Comparison of ENCODE assay signal across 8 cellular contexts in genomic region chr3:107240183-107241091, GRCh38.
A peak's percentile ranks its signal among the peaks of the same experiment; 100 is the strongest.
DNase-seq lines count a peak whose midpoint lies in the region; ATAC-seq and TF ChIP-seq lines count a peak whose summit lies in the region.

No MANE protein-coding gene starts in this region.

- intact Hi-C loops in activated CD8-positive, alpha-beta T cell treated with anti-CD3 and anti-CD28 coated beads for 36 hours (cut with micrococcal nuclease): no loop called here

- CTCF ChIA-PET in activated CD8-positive, alpha-beta T cell treated with anti-CD3 and anti-CD28 coated beads for 36 hours (lab: Charles Lee): interaction anchor here (2.2 to 2.3 kb wide), 2 partner anchors 12 to 190 kb away, joined by 5 to 8 read pairs; no protein-coding TSS in a partner anchor

- peak overlapping the region; percentile 46 for H3K27ac Mint-ChIP-seq in activated CD8-positive, alpha-beta T cell treated with anti-CD3 and anti-CD28 coated beads for 36 hours
- peak overlapping the region; percentile 55 for H3K27ac Mint-ChIP-seq in memory B cell

- TF ChIP-seq POLR2A in GM18951 (IDR thresholded peaks at IDR 0.05; ENCODE audit: extremely low read depth, insufficient read depth, insufficient read length): peak; percentile 51

- peaks cover 21% of the 10 kb centered on the region for H3K4me1 Mint-ChIP-seq in activated CD8-positive, alpha-beta T cell treated with anti-CD3 and anti-CD28 coated beads for 36 hours (ENCODE audit: low read depth)
- H3K4me1 Mint-ChIP-seq in memory B cell: peaks cover 22% of the 10 kb centered on the region

- peak; percentile 98 for DNase-seq in AG20443 (ENCODE audit: low spot score)
- DNase-seq in NCI-H748 (lab: John Stamatoyannopoulos, UW; ENCODE audit: unreplicated experiment): peak; percentile 68
- peak; percentile 75 for DNase-seq in activated CD8-positive, alpha-beta T cell treated with anti-CD3 and anti-CD28 coated beads for 36 hours
- peak; percentile 53 for DNase-seq in effector CD8-positive, alpha-beta T cell (lab: John Stamatoyannopoulos, UW)
- DNase-seq in memory B cell (ENCODE audit: low spot score in 2 of 2): peak; percentile 68 to 69
- DNase-seq in stimulated activated CD8-positive, alpha-beta memory T cell treated with anti-CD3 and anti-CD28 coated beads, Interleukin-12 subunit alpha, Interleukin-12 subunit beta, amount 100 ng/mL, for 1 hour (ENCODE audit: low read depth): peak; percentile 53

- peaks cover 7% of the 10 kb centered on the region for H3K27me3 Mint-ChIP-seq in activated CD8-positive, alpha-beta T cell treated with anti-CD3 and anti-CD28 coated beads for 36 hours
- no peaks in the 10 kb centered on the region for H3K27me3 Mint-ChIP-seq in memory B cell

- H3K36me3 Mint-ChIP-seq in activated CD8-positive, alpha-beta T cell treated with anti-CD3 and anti-CD28 coated beads for 36 hours (ENCODE audit: low read depth): no peaks in the 10 kb centered on the region
- no peaks in the 10 kb centered on the region for H3K36me3 Mint-ChIP-seq in memory B cell

- peak; percentile 89 for ATAC-seq in HG03139 (IDR thresholded peaks at IDR 0.05; ENCODE audit: unreplicated experiment)
- peak; percentile 95 for ATAC-seq in activated CD8-positive, alpha-beta T cell treated with anti-CD3 and anti-CD28 coated beads for 36 hours
- peak; percentile 90 for ATAC-seq in memory B cell (ENCODE audit: low read depth)

- no peaks in the 10 kb centered on the region for H3K9me3 Mint-ChIP-seq in activated CD8-positive, alpha-beta T cell treated with anti-CD3 and anti-CD28 coated beads for 36 hours
- no peaks in the 10 kb centered on the region for H3K9me3 Mint-ChIP-seq in memory B cell

- H3K4me3 Mint-ChIP-seq in activated CD8-positive, alpha-beta T cell treated with anti-CD3 and anti-CD28 coated beads for 36 hours: peak overlapping the region; percentile 88
- peak overlapping the region; percentile 88 for H3K4me3 Mint-ChIP-seq in memory B cell

- POLR2A ChIA-PET in activated CD8-positive, alpha-beta T cell treated with anti-CD3 and anti-CD28 coated beads for 36 hours (lab: Charles Lee): no interaction called here

- in situ Hi-C loops in GM18951 (cut with MboI; ENCODE audit: low sequenced_read_pairs, unreplicated experiment): no loop called here

- TF ChIP-seq CTCF in activated CD8-positive, alpha-beta T cell treated with anti-CD3 and anti-CD28 coated beads for 36 hours (IDR thresholded peaks at IDR 0.05): no peak

Comparison
In these comparisons a context has a peak if more than half of its experiments do, and no peak if none do; other contexts are left out.
1. Peak in every context shown above with its lines: DNase-seq and ATAC-seq.